Comparison of ENCODE assay signal across 24 cellular contexts in genomic region chr17:65727243-65727642, GRCh38.
"Had no signal": no experiment of that assay in that cellular context is flagged by ENCODE, and none has a peak within 500 bp of the region (broad histone marks: within the 10 kb centered on the region; RNA-seq: fewer than 3 reads in every experiment).

No MANE protein-coding gene starts in this region.

- ATAC-seq: lower lobe of right lung; natural killer cell; right lobe of liver; stimulated activated memory B cell treated with anti-CD40 and anti-IgM and Interleukin-4, amounts not matched to agents 10 μg/mL and 1 μg/mL and 100 μg/mL, for 72 hours; stimulated activated naive CD8-positive, alpha-beta T cell treated with anti-CD3 and anti-CD28 coated beads, Interleukin-15, amount 100 ng/mL, for 72 hours had no signal

- H3K4me3 ChIP-seq: hepatocyte, left ventricle myocardium inferior, lower lobe of right lung, ovary, right atrium auricular region, right lobe of liver, smooth muscle cell, testis, thyroid gland, transverse colon, upper lobe of left lung, vagina had no signal

- H3K36me3 ChIP-seq: left ventricle myocardium inferior, lower lobe of right lung, ovary, right atrium auricular region, right lobe of liver, thyroid gland, transverse colon, upper lobe of left lung, vagina had no signal

- H3K9me3 ChIP-seq: left ventricle myocardium inferior, lower lobe of right lung, ovary, right lobe of liver, testis, thyroid gland, transverse colon, vagina had no signal

- H3K4me2 ChIP-seq: hepatocyte, smooth muscle cell had no signal

- H3K4me1 ChIP-seq: right lobe of liver, testis had no signal

- H3K79me2 ChIP-seq: hepatocyte had no signal

- DNase-seq: islet precursor cell; left ventricle myocardium inferior; lower lobe of right lung; mammary epithelial cell; mesendoderm; naive B cell; natural killer cell; ovary; right lobe of liver; stimulated activated CD4-positive, alpha-beta T cell treated with anti-CD3 and anti-CD28 coated beads, Interleukin-1b, Interleukin-23, amount 100 ng/mL, for 48 hours; stimulated activated CD4-positive, alpha-beta T cell treated with anti-CD3 and anti-CD28 coated beads, Interleukin-2, amount 100 ng/mL, for 48 hours; stimulated activated CD4-positive, alpha-beta T cell treated with anti-CD3 and anti-CD28 coated beads, Interleukin-4, amount 100 ng/mL, for 4 hours; stimulated activated CD8-positive, alpha-beta memory T cell treated with anti-CD3 and anti-CD28 coated beads, Interleukin-4, amount 100 ng/mL, for 48 hours; stimulated activated naive CD4-positive, alpha-beta T cell treated with Interleukin-2 at 50 U/mL for 16 hours; stimulated activated naive CD8-positive, alpha-beta T cell treated with anti-CD3 and anti-CD28 coated beads, Interleukin-15, amount 100 ng/mL, for 72 hours; testis; thyroid gland; transverse colon; upper lobe of left lung had no signal

- H3K27me3 ChIP-seq: hepatocyte, ovary, right atrium auricular region, right lobe of liver, testis, thyroid gland, transverse colon, upper lobe of left lung, vagina had no signal

- H3K27ac ChIP-seq: hepatocyte, left ventricle myocardium inferior, lower lobe of right lung, ovary, right atrium auricular region, right lobe of liver, testis, thyroid gland, transverse colon, upper lobe of left lung, vagina had no signal

- H2AFZ ChIP-seq: hepatocyte had no signal
